ENCODE assay signal across 7 cellular contexts in genomic region chr7:137489880-137490279, GRCh38.
"Had no signal": no experiment of that assay in that cellular context is flagged by ENCODE, and none has a peak within 500 bp of the region (broad histone marks: within the 10 kb centered on the region; RNA-seq: fewer than 3 reads in every experiment).

No MANE protein-coding gene starts in this region.

- H3K27ac ChIP-seq: HL-60, KMS-11 had no signal

- H3K9ac ChIP-seq: KMS-11 had no signal

- DNase-seq: Karpas-422, Kasumi-1, KBM-7, KG1 had no signal

- H3K4me2 ChIP-seq: KMS-11 had no signal

- FAIRE-seq: HTR-8/SVneo had no signal
